Comparison of ENCODE assay signal across 1 cellular context in the genomic region with DNA sequence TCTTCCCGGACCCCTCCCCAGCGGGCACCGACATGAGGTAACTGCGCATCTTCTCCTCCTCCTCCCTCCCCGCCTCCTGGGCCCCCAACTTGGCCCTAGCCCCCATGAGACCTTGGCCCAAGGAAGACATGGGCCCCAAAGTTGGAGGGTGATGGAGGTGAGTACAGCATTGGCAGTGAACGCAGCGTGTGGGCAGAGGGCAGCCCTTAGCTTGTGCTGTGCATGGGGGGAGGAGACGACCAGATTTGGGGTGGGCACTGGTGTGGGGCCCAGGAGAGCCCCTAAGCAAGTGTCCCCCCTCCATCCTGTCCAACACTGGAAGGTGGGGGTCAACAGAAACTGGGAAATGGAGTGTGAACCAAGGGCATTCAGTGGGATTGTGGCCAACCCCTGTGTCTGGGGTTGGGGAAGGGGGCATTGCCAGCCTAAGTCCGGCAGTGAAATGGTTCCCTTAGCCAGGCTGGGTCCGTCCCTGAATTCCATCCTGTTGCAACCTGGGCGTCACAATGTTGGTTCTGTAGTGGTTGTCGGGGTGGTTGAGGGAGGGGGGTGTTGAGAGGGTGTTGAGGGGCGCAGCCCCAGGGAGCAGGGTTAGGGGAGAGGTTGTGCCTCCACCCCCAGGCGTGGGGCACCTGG.
TF ChIP-seq lines count a peak whose summit lies in the region.

No MANE protein-coding gene starts in this region.

TF ChIP-seq in IMR-90, 13 proteins besides CTCF, POLR2A, EP300 and RAD21:
- no peak for TF ChIP-seq SMC3 (IDR thresholded peaks at IDR 0.05; ENCODE audit: low read depth, low read length)
- no peak for TF ChIP-seq CHD1 (IDR thresholded peaks at IDR 0.05; ENCODE audit: low read depth, low read length)
- no peak for TF ChIP-seq FOS (IDR thresholded peaks at IDR 0.05; ENCODE audit: low read depth, low read length)
- no peak for TF ChIP-seq CEBPB (IDR thresholded peaks at IDR 0.05; ENCODE audit: low read depth, low read length)
- no peak for TF ChIP-seq RCOR1 (IDR thresholded peaks at IDR 0.05; ENCODE audit: insufficient replicate concordance, low read length)
- no peak for TF ChIP-seq BHLHE40 (IDR thresholded peaks at IDR 0.05; ENCODE audit: low read depth, low read length)
- TF ChIP-seq RFX5 (IDR thresholded peaks at IDR 0.05; ENCODE audit: low read depth, low read length), result no peak
- TF ChIP-seq, protein P1, sequence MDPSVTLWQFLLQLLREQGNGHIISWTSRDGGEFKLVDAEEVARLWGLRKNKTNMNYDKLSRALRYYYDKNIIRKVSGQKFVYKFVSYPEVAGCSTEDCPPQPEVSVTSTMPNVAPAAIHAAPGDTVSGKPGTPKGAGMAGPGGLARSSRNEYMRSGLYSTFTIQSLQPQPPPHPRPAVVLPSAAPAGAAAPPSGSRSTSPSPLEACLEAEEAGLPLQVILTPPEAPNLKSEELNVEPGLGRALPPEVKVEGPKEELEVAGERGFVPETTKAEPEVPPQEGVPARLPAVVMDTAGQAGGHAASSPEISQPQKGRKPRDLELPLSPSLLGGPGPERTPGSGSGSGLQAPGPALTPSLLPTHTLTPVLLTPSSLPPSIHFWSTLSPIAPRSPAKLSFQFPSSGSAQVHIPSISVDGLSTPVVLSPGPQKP (IDR thresholded peaks at IDR 0.05; ENCODE audit: borderline replicate concordance, low read depth, low read length), result no peak
- TF ChIP-seq, protein P2, sequence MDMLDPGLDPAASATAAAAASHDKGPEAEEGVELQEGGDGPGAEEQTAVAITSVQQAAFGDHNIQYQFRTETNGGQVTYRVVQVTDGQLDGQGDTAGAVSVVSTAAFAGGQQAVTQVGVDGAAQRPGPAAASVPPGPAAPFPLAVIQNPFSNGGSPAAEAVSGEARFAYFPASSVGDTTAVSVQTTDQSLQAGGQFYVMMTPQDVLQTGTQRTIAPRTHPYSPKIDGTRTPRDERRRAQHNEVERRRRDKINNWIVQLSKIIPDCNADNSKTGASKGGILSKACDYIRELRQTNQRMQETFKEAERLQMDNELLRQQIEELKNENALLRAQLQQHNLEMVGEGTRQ (IDR thresholded peaks at IDR 0.05; ENCODE audit: low read depth, low read length), result no peak
- TF ChIP-seq MAZ (IDR thresholded peaks at IDR 0.05; ENCODE audit: borderline replicate concordance, low read depth, low read length), result no peak
TF ChIP-seq in IMR-90: peak in this region for 0.
